ENCODE assay signal across 15 cellular contexts in the genomic region with DNA sequence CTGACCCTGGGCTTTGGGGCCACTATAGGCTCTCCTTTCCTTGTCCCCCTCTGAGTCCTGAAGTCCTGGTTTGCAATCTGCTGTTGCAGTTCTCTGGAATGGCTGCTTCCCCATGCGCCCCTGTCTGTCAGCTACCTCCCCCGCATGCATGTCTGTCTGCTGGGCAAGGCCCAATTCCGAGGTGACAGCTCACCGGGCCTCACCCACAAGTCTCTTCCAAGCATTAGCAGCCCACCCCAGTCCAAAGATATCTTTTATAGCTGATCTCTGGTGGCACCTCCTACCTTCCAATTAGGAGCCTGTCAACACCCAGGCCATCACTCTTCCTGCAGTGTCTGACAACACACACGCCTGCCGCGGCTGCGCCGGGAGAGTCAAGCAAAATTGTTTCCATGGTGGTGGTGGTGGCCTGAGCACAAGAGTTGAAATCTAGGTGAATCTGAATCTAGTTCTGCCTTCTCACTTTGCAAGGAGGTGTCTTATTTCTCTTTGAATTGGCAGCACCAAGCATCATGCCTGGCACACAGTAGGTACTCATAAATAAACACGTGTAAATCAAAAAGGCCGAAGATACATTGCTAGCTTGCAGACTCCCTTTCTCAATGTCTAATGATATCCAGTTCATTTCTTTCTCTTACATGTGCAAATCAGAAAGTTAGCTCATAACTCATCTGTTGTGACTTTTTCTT. TPM values are rescaled to one million over a fixed set of nuclear protein-coding genes. Genes with fewer than 3 reads are reported as not detected.
DNase-seq lines count a peak whose midpoint lies in the region; ATAC-seq and TF ChIP-seq lines count a peak whose summit lies in the region.
"Had no signal": no experiment of that assay in that cellular context is flagged by ENCODE, and none has a peak within 500 bp of the region (broad histone marks: within the 10 kb centered on the region; RNA-seq: fewer than 3 reads in every experiment).

No MANE protein-coding gene starts in this region.

- H3K4me3 ChIP-seq in GM23338 (no peak overlapping the region), lower lobe of right lung (no peak overlapping the region)
- H3K4me3 ChIP-seq: lung, prostate gland, thyroid gland had no signal

- H3K4me3 Mint-ChIP-seq in GM23338 = no peak overlapping the region
- H3K4me3 Mint-ChIP-seq: endodermal cell, WTC11 had no signal

- no peaks in the 10 kb centered on the region for H4K20me1 ChIP-seq in GM23338 (replicated peaks; ENCODE audit: insufficient read depth)

- H3K27ac ChIP-seq in GM23338 (ENCODE audit: low read depth) (no peak overlapping the region), lower lobe of right lung (peak overlapping the region; percentile 56)
- H3K27ac ChIP-seq: prostate gland, thyroid gland had no signal

- no peaks in the 10 kb centered on the region for H3K9me3 ChIP-seq in lower lobe of right lung
- H3K9me3 ChIP-seq: prostate gland, thyroid gland had no signal

- H2AFZ ChIP-seq in GM23338 = 0 out of 2 replicates have a peak overlapping the region, but pooled peaks have one; percentile 14

- peaks cover 4% of the 10 kb centered on the region for H3K27me3 Mint-ChIP-seq in GM23338 (ENCODE audit: insufficient read depth, low read depth, poor library complexity)

- intact Hi-C loops in lower lobe of right lung (cut with DNase I) = no loop called here

- no peaks in the 10 kb centered on the region for H3K79me2 ChIP-seq in GM23338 (replicated peaks; ENCODE audit: insufficient read depth)

- H3K4me2 ChIP-seq in GM23338 = no peak overlapping the region

- no peak for ATAC-seq in GM23338
- ATAC-seq in lower lobe of right lung = no peak
- no peak for ATAC-seq in HG03095 (IDR thresholded peaks at IDR 0.05; ENCODE audit: unreplicated experiment)
- no peak for ATAC-seq in HG02610 (IDR thresholded peaks at IDR 0.05; ENCODE audit: unreplicated experiment)
- ATAC-seq: PC-3, WTC11 had no signal

- H3K36me3 ChIP-seq in GM23338 (ENCODE audit: insufficient read depth) (no peaks in the 10 kb centered on the region), lower lobe of right lung (no peaks in the 10 kb centered on the region)
- H3K36me3 ChIP-seq: prostate gland, thyroid gland had no signal

- H3K27me3 ChIP-seq in GM23338 (ENCODE audit: insufficient read depth) = no peaks in the 10 kb centered on the region
- H3K27me3 ChIP-seq in lower lobe of right lung (ENCODE audit: low read depth) = no peaks in the 10 kb centered on the region
- H3K27me3 ChIP-seq: thyroid gland had no signal

- peaks cover 22% of the 10 kb centered on the region for H3K4me1 Mint-ChIP-seq in GM23338

- no peaks in the 10 kb centered on the region for H3K9me2 ChIP-seq in GM23338 (ENCODE audit: insufficient read depth)

- H3K4me1 ChIP-seq in GM23338 (ENCODE audit: insufficient read depth) (peaks cover 6% of the 10 kb centered on the region), lower lobe of right lung (peaks cover 33% of the 10 kb centered on the region)
- H3K4me1 ChIP-seq: prostate gland, thyroid gland had no signal

- no peak for TF ChIP-seq CTCF in GM23338 (conservative IDR thresholded peaks at IDR 0.05; ENCODE audit: low read depth in 2 of 2)
- no peak for TF ChIP-seq CTCF in lower lobe of right lung (IDR thresholded peaks at IDR 0.05)

- H3K9me3 Mint-ChIP-seq in GM23338 = no peaks in the 10 kb centered on the region; the same call in 1 of the 3 replicates
- H3K9me3 Mint-ChIP-seq: endodermal cell had no signal

- H3K36me3 Mint-ChIP-seq in GM23338 (ENCODE audit: low read depth) = no peaks in the 10 kb centered on the region
- H3K36me3 Mint-ChIP-seq: WTC11 had no signal

- peak; percentile 71 for DNase-seq in CD1c-positive myeloid dendritic cell (ENCODE audit: extremely low spot score)
- DNase-seq in GM23338 (ENCODE audit: low spot score) = no peak
- DNase-seq in SKM-1 (lab: John Stamatoyannopoulos, UW; ENCODE audit: unreplicated experiment) = peak; percentile 44
- no peak for DNase-seq in lower lobe of right lung
- no peak for DNase-seq in activated effector memory CD4-positive, alpha-beta T cell treated with anti-CD3 and anti-CD28 coated beads, Interleukin-2, amount 50 U/mL, for 16 hours
- DNase-seq in stimulated activated CD4-positive, alpha-beta T cell treated with anti-CD3 and anti-CD28 coated beads, Interleukin-4, amount 100 ng/mL, for 24 hours = no peak
- DNase-seq: endodermal cell, NCI-H1694 treated with DMSO at 0.1 percent for 48 hours, PC-3, thyroid gland had no signal

- no peaks in the 10 kb centered on the region for H3F3A ChIP-seq in GM23338 (replicated peaks; ENCODE audit: low read depth)

- no peak overlapping the region for H3K27ac Mint-ChIP-seq in GM23338
- H3K27ac Mint-ChIP-seq: endodermal cell, WTC11 had no signal

TF ChIP-seq in GM23338, 12 proteins besides CTCF, POLR2A, EP300 and RAD21 (continues in another document):
- TF ChIP-seq NANOG (IDR thresholded peaks at IDR 0.05; ENCODE audit: borderline replicate concordance) (no peak), ZNF331 (CRISPR knock-in tag; IDR thresholded peaks at IDR 0.05; ENCODE audit: low read depth) (no peak), ZNF114 (CRISPR knock-in tag; IDR thresholded peaks at IDR 0.05) (no peak), STAT1 (IDR thresholded peaks at IDR 0.05; ENCODE audit: unreplicated experiment) (no peak), EZH2phosphoT487 (IDR thresholded peaks at IDR 0.05; ENCODE audit: unreplicated experiment) (no peak), CREB1 (CRISPR knock-in tag; IDR thresholded peaks at IDR 0.05; ENCODE audit: low read depth) (no peak), EZH2 (IDR thresholded peaks at IDR 0.05; ENCODE audit: low read depth, unreplicated experiment) (no peak)
- TF ChIP-seq, protein P1, sequence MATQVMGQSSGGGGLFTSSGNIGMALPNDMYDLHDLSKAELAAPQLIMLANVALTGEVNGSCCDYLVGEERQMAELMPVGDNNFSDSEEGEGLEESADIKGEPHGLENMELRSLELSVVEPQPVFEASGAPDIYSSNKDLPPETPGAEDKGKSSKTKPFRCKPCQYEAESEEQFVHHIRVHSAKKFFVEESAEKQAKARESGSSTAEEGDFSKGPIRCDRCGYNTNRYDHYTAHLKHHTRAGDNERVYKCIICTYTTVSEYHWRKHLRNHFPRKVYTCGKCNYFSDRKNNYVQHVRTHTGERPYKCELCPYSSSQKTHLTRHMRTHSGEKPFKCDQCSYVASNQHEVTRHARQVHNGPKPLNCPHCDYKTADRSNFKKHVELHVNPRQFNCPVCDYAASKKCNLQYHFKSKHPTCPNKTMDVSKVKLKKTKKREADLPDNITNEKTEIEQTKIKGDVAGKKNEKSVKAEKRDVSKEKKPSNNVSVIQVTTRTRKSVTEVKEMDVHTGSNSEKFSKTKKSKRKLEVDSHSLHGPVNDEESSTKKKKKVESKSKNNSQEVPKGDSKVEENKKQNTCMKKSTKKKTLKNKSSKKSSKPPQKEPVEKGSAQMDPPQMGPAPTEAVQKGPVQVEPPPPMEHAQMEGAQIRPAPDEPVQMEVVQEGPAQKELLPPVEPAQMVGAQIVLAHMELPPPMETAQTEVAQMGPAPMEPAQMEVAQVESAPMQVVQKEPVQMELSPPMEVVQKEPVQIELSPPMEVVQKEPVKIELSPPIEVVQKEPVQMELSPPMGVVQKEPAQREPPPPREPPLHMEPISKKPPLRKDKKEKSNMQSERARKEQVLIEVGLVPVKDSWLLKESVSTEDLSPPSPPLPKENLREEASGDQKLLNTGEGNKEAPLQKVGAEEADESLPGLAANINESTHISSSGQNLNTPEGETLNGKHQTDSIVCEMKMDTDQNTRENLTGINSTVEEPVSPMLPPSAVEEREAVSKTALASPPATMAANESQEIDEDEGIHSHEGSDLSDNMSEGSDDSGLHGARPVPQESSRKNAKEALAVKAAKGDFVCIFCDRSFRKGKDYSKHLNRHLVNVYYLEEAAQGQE (IDR thresholded peaks at IDR 0.05; ENCODE audit: unreplicated experiment) = no peak
- TF ChIP-seq, protein P2, sequence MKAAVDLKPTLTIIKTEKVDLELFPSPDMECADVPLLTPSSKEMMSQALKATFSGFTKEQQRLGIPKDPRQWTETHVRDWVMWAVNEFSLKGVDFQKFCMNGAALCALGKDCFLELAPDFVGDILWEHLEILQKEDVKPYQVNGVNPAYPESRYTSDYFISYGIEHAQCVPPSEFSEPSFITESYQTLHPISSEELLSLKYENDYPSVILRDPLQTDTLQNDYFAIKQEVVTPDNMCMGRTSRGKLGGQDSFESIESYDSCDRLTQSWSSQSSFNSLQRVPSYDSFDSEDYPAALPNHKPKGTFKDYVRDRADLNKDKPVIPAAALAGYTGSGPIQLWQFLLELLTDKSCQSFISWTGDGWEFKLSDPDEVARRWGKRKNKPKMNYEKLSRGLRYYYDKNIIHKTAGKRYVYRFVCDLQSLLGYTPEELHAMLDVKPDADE (IDR thresholded peaks at IDR 0.05) = no peak

RNA-seq across cellular contexts. Expression of a gene that starts 1.2 kb away (rescaled TPM):
- total RNA-seq in GM23338 (2014; rRNA removed; shearing (Covaris generic)) = 3.1 and 3.9 TPM in 2 replicates
- 1.4 and 2.7 TPM in 2 replicates for polyA plus RNA-seq in GM23338 (2016; fragmentation: Nextera tagmentation; extraction: Ambion mirVana)
- 56.4 TPM for total RNA-seq in lower lobe of right lung

Comparison
In these comparisons a context has a peak if more than half of its experiments do, and no peak if none do; other contexts are left out.
1. DNase-seq: peak in CD1c-positive myeloid dendritic cell (single experiment) and SKM-1 (single experiment); none in GM23338 (single experiment), lower lobe of right lung (single experiment), activated effector memory CD4-positive, alpha-beta T cell treated with anti-CD3 and anti-CD28 coated beads, Interleukin-2, amount 50 U/mL, for 16 hours (single experiment) and stimulated activated CD4-positive, alpha-beta T cell treated with anti-CD3 and anti-CD28 coated beads, Interleukin-4, amount 100 ng/mL, for 24 hours (single experiment).
2. RNA of a gene that starts 1.2 kb away (total RNA-seq): 56.4 TPM in lower lobe of right lung (single experiment); 3.1 to 3.9 TPM in GM23338; every median in the first group is over 10 times any median in the second.